In the genomic region with DNA sequence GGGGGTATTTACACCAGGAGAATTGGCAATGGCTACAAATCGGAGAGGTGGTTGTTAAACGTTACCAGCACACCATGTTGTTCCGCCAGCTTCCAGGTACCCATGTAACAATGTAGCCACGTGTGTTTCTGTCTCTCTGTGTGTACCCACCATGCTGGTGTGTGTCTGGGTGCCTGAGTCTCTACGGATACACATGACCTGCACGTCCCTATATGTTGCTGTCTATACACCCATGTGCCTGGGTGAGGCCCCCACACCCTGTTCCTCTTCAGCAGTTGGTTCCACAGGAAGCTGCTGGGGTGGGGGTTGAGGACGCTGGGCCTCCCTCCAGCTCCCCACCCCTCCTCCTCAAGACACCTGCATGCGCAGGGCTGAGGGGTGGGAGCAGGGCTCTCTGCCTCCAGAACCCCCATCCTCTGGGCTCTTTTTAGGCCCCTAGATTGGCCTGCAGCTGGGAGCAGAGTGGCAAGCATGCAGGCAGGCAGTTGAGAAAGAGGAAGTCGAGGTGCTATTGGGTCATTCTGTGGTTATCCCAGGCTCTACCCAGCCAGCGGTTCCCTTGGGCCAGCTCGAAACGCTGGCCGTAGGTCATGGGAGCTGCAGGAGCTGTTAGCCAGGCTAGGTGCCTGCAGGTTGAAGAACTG, we compare ENCODE assay signal across 8 cellular contexts. TPM values are rescaled to one million over a fixed set of nuclear protein-coding genes. Genes with fewer than 3 reads are reported as not detected.
DNase-seq lines count a peak whose midpoint lies in the region; ATAC-seq and TF ChIP-seq lines count a peak whose summit lies in the region.

A gene (plus strand): TSS at position 351 of the 644 bp plus-strand sequence. CDS start 13,954 bp downstream, outside the sequence.

- peak within 1 kb of the TSS; percentile 83 for H3K9ac ChIP-seq in OCI-LY1 (ENCODE audit: low read length)

- H4K20me1 ChIP-seq in OCI-LY1 (ENCODE audit: insufficient read depth, low read length) = no peaks in the 10 kb centered on the region

- peak within 1 kb of the TSS; percentile 73 for H3K4me2 ChIP-seq in OCI-LY1 (ENCODE audit: low read length)

- H3K27me3 Mint-ChIP-seq in activated T-helper 2 cell treated with anti-CD3 and anti-CD28 coated beads, Interferon-gamma antibody, Interleukin-2, Interleukin-4, amounts not matched to agents 10 μg/mL and 5 μg/mL and 100 μg/mL, durations not matched to agents 14 hours and 24 hours and 36 hours (ENCODE audit: low read depth) = no peaks in the 10 kb centered on the region

- no peak within 1 kb of the TSS for H2AFZ ChIP-seq in OCI-LY1 (ENCODE audit: low read length)

- peak; percentile 49 to 62 for ATAC-seq in right cardiac atrium

- peaks cover 25% of the 10 kb centered on the region for H3K79me2 ChIP-seq in OCI-LY1 (ENCODE audit: insufficient read depth, low read length)

- intact Hi-C loops in activated T-helper 2 cell treated with anti-CD3 and anti-CD28 coated beads, Interferon-gamma antibody, Interleukin-2, Interleukin-4, amounts not matched to agents 10 μg/mL and 5 μg/mL and 100 μg/mL, durations not matched to agents 14 hours and 24 hours and 36 hours (cut with micrococcal nuclease) = no loop called here
- intact Hi-C loops in right cardiac atrium (cut with DNase I) (loop anchor here in 1 of 4 donors (10.0 kb wide), 1 partner anchor 204 kb away; no protein-coding TSS in a partner anchor), uterus (cut with DNase I; ENCODE audit: low total_unique reads) (loop anchor here (10.0 kb wide), 1 partner anchor 204 kb away; no protein-coding TSS in a partner anchor)

- H3K4me3 ChIP-seq in OCI-LY1 (ENCODE audit: low read depth, low read length, poor library complexity, severe bottlenecking) = peak within 1 kb of the TSS; percentile 74
- H3K4me3 ChIP-seq in right cardiac atrium (ENCODE audit: low read length) = no peak within 1 kb of the TSS
- no peak within 1 kb of the TSS for H3K4me3 ChIP-seq in uterus

- no peaks in the 10 kb centered on the region for H3K9me3 ChIP-seq in OCI-LY1 (ENCODE audit: low read length)
- H3K9me3 ChIP-seq in right cardiac atrium (ENCODE audit: control insufficient read depth, low read length) = no peaks in the 10 kb centered on the region
- H3K9me3 ChIP-seq in uterus = no peaks in the 10 kb centered on the region

- H3K27ac Mint-ChIP-seq in activated T-helper 2 cell treated with anti-CD3 and anti-CD28 coated beads, Interferon-gamma antibody, Interleukin-2, Interleukin-4, amounts not matched to agents 10 μg/mL and 5 μg/mL and 100 μg/mL, durations not matched to agents 14 hours and 24 hours and 36 hours = peak within 1 kb of the TSS; percentile 88

- peaks cover 14% of the 10 kb centered on the region for H3K9me3 Mint-ChIP-seq in activated T-helper 2 cell treated with anti-CD3 and anti-CD28 coated beads, Interferon-gamma antibody, Interleukin-2, Interleukin-4, amounts not matched to agents 10 μg/mL and 5 μg/mL and 100 μg/mL, durations not matched to agents 14 hours and 24 hours and 36 hours

- H3K36me3 Mint-ChIP-seq in activated T-helper 2 cell treated with anti-CD3 and anti-CD28 coated beads, Interferon-gamma antibody, Interleukin-2, Interleukin-4, amounts not matched to agents 10 μg/mL and 5 μg/mL and 100 μg/mL, durations not matched to agents 14 hours and 24 hours and 36 hours (ENCODE audit: low read depth) = peaks cover 10% of the 10 kb centered on the region

- peaks cover 5% of the 10 kb centered on the region; the same call in 1 of the 2 replicates for H3F3A ChIP-seq in OCI-LY1 (ENCODE audit: insufficient read depth, low read length)

- in situ Hi-C loops in Caki2 (cut with HindIII; ENCODE audit: low pct_unique_long_range_greater_than_20kb, low sequenced_read_pairs) = no loop called here

- H3K36me3 ChIP-seq in OCI-LY1 (ENCODE audit: insufficient read depth, low read length) = peaks cover 23% of the 10 kb centered on the region
- H3K36me3 ChIP-seq in uterus = no peaks in the 10 kb centered on the region

- peak within 1 kb of the TSS; percentile 84 for H3K4me3 Mint-ChIP-seq in activated T-helper 2 cell treated with anti-CD3 and anti-CD28 coated beads, Interferon-gamma antibody, Interleukin-2, Interleukin-4, amounts not matched to agents 10 μg/mL and 5 μg/mL and 100 μg/mL, durations not matched to agents 14 hours and 24 hours and 36 hours (ENCODE audit: low read depth)

- no peaks in the 10 kb centered on the region for H3K27me3 ChIP-seq in OCI-LY1 (ENCODE audit: insufficient read depth, low read length)
- no peaks in the 10 kb centered on the region for H3K27me3 ChIP-seq in right cardiac atrium (ENCODE audit: control insufficient read depth, insufficient read depth)
- H3K27me3 ChIP-seq in uterus = no peaks in the 10 kb centered on the region

- no peaks in the 10 kb centered on the region for H3K9me2 ChIP-seq in OCI-LY1 (ENCODE audit: low read depth, low read length)

- no peak for TF ChIP-seq POLR2A in uterus (IDR thresholded peaks at IDR 0.05)

- H3K4me1 Mint-ChIP-seq in activated T-helper 2 cell treated with anti-CD3 and anti-CD28 coated beads, Interferon-gamma antibody, Interleukin-2, Interleukin-4, amounts not matched to agents 10 μg/mL and 5 μg/mL and 100 μg/mL, durations not matched to agents 14 hours and 24 hours and 36 hours (ENCODE audit: low read depth) = peaks cover 44% of the 10 kb centered on the region

- 73% methylated on average over 13 of the region's 13 CpGs for WGBS in right cardiac atrium

- DNase-seq in Caki2 (ENCODE audit: low read depth) = no peak
- peak; percentile 51 for DNase-seq in activated T-helper 2 cell treated with anti-CD3 and anti-CD28 coated beads, Interferon-gamma antibody, Interleukin-2, Interleukin-4, amounts not matched to agents 10 μg/mL and 5 μg/mL and 100 μg/mL, durations not matched to agents 14 hours and 24 hours and 36 hours (ENCODE audit: low spot score)
- DNase-seq in right cardiac atrium = peak; percentile 19 to 63 (median 59)
- peak; percentile 65 for DNase-seq in stimulated activated CD8-positive, alpha-beta memory T cell treated with anti-CD3 and anti-CD28 coated beads, Interleukin-4, amount 100 ng/mL, for 48 hours
- DNase-seq in uterus = no peak
- no peak for DNase-seq in AG20443 (ENCODE audit: low spot score)
- DNase-seq in NCI-H82 treated with DMSO at 0.1 percent for 48 hours (lab: John Stamatoyannopoulos, UW; ENCODE audit: unreplicated experiment) = no peak

- H3K4me1 ChIP-seq in OCI-LY1 (ENCODE audit: insufficient read depth, low read length, severe bottlenecking) (peaks cover 72% of the 10 kb centered on the region), right cardiac atrium (ENCODE audit: control insufficient read depth, insufficient read depth, low read length) (no peaks in the 10 kb centered on the region), uterus (no peaks in the 10 kb centered on the region)

- TF ChIP-seq CTCF in OCI-LY1 (IDR thresholded peaks at IDR 0.05; ENCODE audit: low read length) (no peak), uterus (IDR thresholded peaks at IDR 0.05) (no peak)

- peak within 1 kb of the TSS; percentile 99 for H3K27ac ChIP-seq in OCI-LY1 (ENCODE audit: low read depth, low read length, poor library complexity, severe bottlenecking)
- no peak within 1 kb of the TSS for H3K27ac ChIP-seq in right cardiac atrium (ENCODE audit: low read length)
- no peak within 1 kb of the TSS for H3K27ac ChIP-seq in uterus

RNA-seq across cellular contexts. Expression of the gene that starts here (rescaled TPM):
- total RNA-seq in Caki2 (2014; rRNA removed; shearing (Covaris generic); ENCODE audit: low replicate concordance) = 14.7 and 28.1 TPM in 2 replicates
- total RNA-seq in activated T-helper 2 cell treated with anti-CD3 and anti-CD28 coated beads, Interferon-gamma antibody, Interleukin-2, Interleukin-4, amounts not matched to agents 10 μg/mL and 5 μg/mL and 100 μg/mL, durations not matched to agents 14 hours and 24 hours and 36 hours = 42.5 and 44.4 TPM in 2 replicates
- total RNA-seq in right cardiac atrium (10 to 100 TPM in 3 of 4 donors, 1 to 10 TPM in 1; 9.4 to 13.3 (median 11.8) TPM), uterus (10 to 100 TPM in 2 of 4 donors, 1 to 10 TPM in 2; 2.6 to 36.4 (median 18.5) TPM)
- 7.6 TPM for polyA plus RNA-seq in right cardiac atrium

Comparison
In these comparisons a context has a peak if more than half of its experiments do, and no peak if none do; other contexts are left out.
1. DNase-seq: peak in activated T-helper 2 cell treated with anti-CD3 and anti-CD28 coated beads, Interferon-gamma antibody, Interleukin-2, Interleukin-4, amounts not matched to agents 10 μg/mL and 5 μg/mL and 100 μg/mL, durations not matched to agents 14 hours and 24 hours and 36 hours (single experiment), right cardiac atrium (3 of 3) and stimulated activated CD8-positive, alpha-beta memory T cell treated with anti-CD3 and anti-CD28 coated beads, Interleukin-4, amount 100 ng/mL, for 48 hours (single experiment); none in Caki2 (single experiment), uterus (0 of 2), AG20443 (single experiment) and NCI-H82 treated with DMSO at 0.1 percent for 48 hours (single experiment).